In the genomic region with DNA sequence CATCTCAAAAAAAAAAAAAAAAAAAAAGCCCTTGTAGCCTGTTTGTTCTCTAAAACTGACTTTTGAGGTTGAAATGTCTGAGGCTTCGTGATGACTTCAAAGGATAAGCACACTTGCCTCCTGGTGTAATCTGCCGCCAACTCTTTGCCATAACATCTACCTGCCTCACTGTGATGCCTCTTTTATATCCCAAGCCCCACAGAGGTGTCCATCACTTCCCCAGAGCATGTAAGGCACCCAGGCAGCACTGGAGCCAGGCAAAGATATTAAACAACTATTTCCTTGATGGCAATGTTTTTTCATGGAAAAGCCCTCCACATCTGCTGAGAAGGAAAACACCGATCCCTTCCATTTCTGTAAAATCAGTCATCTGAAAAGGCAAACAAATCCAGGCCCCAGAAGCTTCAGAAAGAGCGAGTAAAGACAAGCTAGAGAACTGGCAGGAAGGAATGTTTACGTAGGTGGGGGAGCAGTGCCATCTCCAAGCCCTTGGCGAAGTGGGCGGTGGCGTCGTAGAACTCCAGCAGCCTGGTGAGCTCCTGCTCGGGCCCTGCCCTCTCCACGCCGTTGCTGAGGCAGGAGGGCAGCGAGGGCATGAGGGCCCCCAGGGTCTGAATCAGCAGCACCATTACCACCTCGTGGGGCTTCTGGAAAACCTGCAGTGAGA, we compare ENCODE assay signal across 11 cellular contexts. TPM values are rescaled to one million over a fixed set of nuclear protein-coding genes. Genes with fewer than 3 reads are reported as not detected.
DNase-seq lines count a peak whose midpoint lies in the region; ATAC-seq and TF ChIP-seq lines count a peak whose summit lies in the region.
"Had no signal": no experiment of that assay in that cellular context is flagged by ENCODE, and none has a peak within 500 bp of the region (broad histone marks: within the 10 kb centered on the region; RNA-seq: fewer than 3 reads in every experiment).

No MANE protein-coding gene starts in this region.

- H3K27ac ChIP-seq in Peyer's patch (peak overlapping the region; percentile 39 to 90 (median 82)), thyroid gland (peak overlapping the region; percentile 98), WERI-Rb-1 (no peak overlapping the region)

- H3K9me3 Mint-ChIP-seq in T-cell = no peaks in the 10 kb centered on the region
- H3K9me3 Mint-ChIP-seq: memory B cell had no signal

- no peak overlapping the region for H3K4me3 Mint-ChIP-seq in T-cell
- H3K4me3 Mint-ChIP-seq: memory B cell had no signal

- H3K4me1 ChIP-seq in Peyer's patch = peaks cover 0 to 24% (median 0%) of the 10 kb centered on the region in 4 donors
- peaks cover 25 to 37% of the 10 kb centered on the region in 2 donors for H3K4me1 ChIP-seq in thyroid gland

- no peak for TF ChIP-seq CTCF in Peyer's patch (IDR thresholded peaks at IDR 0.05)
- no peak for TF ChIP-seq CTCF in kidney epithelial cell (IDR thresholded peaks at IDR 0.05; ENCODE audit: insufficient read depth, low read length, poor library complexity, severe bottlenecking)
- no peak for TF ChIP-seq CTCF in thyroid gland (IDR thresholded peaks at IDR 0.05)
- no peak for TF ChIP-seq CTCF in WERI-Rb-1 (IDR thresholded peaks at IDR 0.05; ENCODE audit: low read depth, low read length)

- POLR2A ChIA-PET in T-cell (lab: Charles Lee) = no interaction called here

- 25 to 59% methylated on average over 12 to 14 of the region's 14 CpGs for WGBS in thyroid gland, 2 donors

- no peak overlapping the region for H3K4me3 ChIP-seq in Peyer's patch
- no peak overlapping the region for H3K4me3 ChIP-seq in kidney epithelial cell (ENCODE audit: low read depth, low read length)
- H3K4me3 ChIP-seq in thyroid gland (replicated peaks in 1 of 3) = no peak overlapping the region
- no peak overlapping the region for H3K4me3 ChIP-seq in WERI-Rb-1 (ENCODE audit: low read depth, low read length)
- H3K4me3 ChIP-seq: GM12878 had no signal

- H3K27me3 ChIP-seq in Peyer's patch (no peaks in the 10 kb centered on the region), kidney epithelial cell (ENCODE audit: control insufficient read depth, insufficient read depth, low read length) (no peaks in the 10 kb centered on the region), thyroid gland (no peaks in the 10 kb centered on the region), WERI-Rb-1 (ENCODE audit: insufficient read depth, low read depth, severe bottlenecking) (no peaks in the 10 kb centered on the region)

- ATAC-seq in T-cell (replicated peaks in 1 of 4) (no peak), HG02973 (IDR thresholded peaks at IDR 0.05; ENCODE audit: unreplicated experiment) (no peak)
- ATAC-seq: GM12878 had no signal

- H3K36me3 Mint-ChIP-seq in T-cell = peaks cover 34% of the 10 kb centered on the region

- H3K27me3 Mint-ChIP-seq in T-cell = no peaks in the 10 kb centered on the region
- H3K27me3 Mint-ChIP-seq: memory B cell had no signal

- intact Hi-C loops in thyroid gland (cut with DNase I) = no loop called here

- H3K9me3 ChIP-seq in Peyer's patch (no peaks in the 10 kb centered on the region), thyroid gland (no peaks in the 10 kb centered on the region), WERI-Rb-1 (ENCODE audit: severe bottlenecking) (no peaks in the 10 kb centered on the region)

- no peaks in the 10 kb centered on the region for H3K4me1 Mint-ChIP-seq in T-cell
- H3K4me1 Mint-ChIP-seq: memory B cell had no signal

- DNase-seq in NCI-H146 treated with DMSO at 0.1 percent for 48 hours (lab: John Stamatoyannopoulos, UW; ENCODE audit: unreplicated experiment) (peak; percentile 8), NCI-H146 (lab: John Stamatoyannopoulos, UW) (no peak), Peyer's patch (peak in 2 of 3 donors; percentile 62 to 69), kidney epithelial cell (ENCODE audit: low read depth) (peak; percentile 34), thyroid gland (peak; percentile 91 to 93), WERI-Rb-1 (no peak), T-cell (no peak)
- DNase-seq: SHP77 had no signal

- H3K36me3 ChIP-seq in Peyer's patch (peaks cover 0 to 12% (median 0%) of the 10 kb centered on the region in 3 donors), kidney epithelial cell (ENCODE audit: control insufficient read depth, insufficient read depth, low read length) (no peaks in the 10 kb centered on the region), thyroid gland (no peaks in the 10 kb centered on the region), WERI-Rb-1 (no peaks in the 10 kb centered on the region)

- TF ChIP-seq POLR2A in Peyer's patch (IDR thresholded peaks at IDR 0.05) (no peak), thyroid gland (IDR thresholded peaks at IDR 0.05) (peak in 1 of 2 donors; percentile 18)

- CTCF ChIA-PET in T-cell (lab: Charles Lee) = no interaction called here

- H3K27ac Mint-ChIP-seq in T-cell = no peak overlapping the region
- H3K27ac Mint-ChIP-seq: memory B cell had no signal

RNA-seq across cellular contexts. Expression of gene COG7, which starts 28.6 kb away (rescaled TPM):
- 10 to 100 TPM; 20.1 to 81.7 (median 50.4) TPM for total RNA-seq in Peyer's patch
- 10.7 and 13.6 TPM in 2 replicates for total RNA-seq in kidney epithelial cell
- 10 to 100 TPM; 27.5 to 35.1 (median 30.8) TPM for total RNA-seq in thyroid gland
- total RNA-seq in T-cell = 10 to 100 TPM; 15.8 to 23.2 (median 22.4) TPM

Comparison
In these comparisons a context has a peak if more than half of its experiments do, and no peak if none do; other contexts are left out.
1. DNase-seq: peak in NCI-H146 treated with DMSO at 0.1 percent for 48 hours (single experiment), Peyer's patch (2 of 3), kidney epithelial cell (single experiment) and thyroid gland (2 of 2); none in NCI-H146 (single experiment), WERI-Rb-1 (single experiment) and T-cell (0 of 34).